ENCODE assay signal across 9 cellular contexts in the genomic region with DNA sequence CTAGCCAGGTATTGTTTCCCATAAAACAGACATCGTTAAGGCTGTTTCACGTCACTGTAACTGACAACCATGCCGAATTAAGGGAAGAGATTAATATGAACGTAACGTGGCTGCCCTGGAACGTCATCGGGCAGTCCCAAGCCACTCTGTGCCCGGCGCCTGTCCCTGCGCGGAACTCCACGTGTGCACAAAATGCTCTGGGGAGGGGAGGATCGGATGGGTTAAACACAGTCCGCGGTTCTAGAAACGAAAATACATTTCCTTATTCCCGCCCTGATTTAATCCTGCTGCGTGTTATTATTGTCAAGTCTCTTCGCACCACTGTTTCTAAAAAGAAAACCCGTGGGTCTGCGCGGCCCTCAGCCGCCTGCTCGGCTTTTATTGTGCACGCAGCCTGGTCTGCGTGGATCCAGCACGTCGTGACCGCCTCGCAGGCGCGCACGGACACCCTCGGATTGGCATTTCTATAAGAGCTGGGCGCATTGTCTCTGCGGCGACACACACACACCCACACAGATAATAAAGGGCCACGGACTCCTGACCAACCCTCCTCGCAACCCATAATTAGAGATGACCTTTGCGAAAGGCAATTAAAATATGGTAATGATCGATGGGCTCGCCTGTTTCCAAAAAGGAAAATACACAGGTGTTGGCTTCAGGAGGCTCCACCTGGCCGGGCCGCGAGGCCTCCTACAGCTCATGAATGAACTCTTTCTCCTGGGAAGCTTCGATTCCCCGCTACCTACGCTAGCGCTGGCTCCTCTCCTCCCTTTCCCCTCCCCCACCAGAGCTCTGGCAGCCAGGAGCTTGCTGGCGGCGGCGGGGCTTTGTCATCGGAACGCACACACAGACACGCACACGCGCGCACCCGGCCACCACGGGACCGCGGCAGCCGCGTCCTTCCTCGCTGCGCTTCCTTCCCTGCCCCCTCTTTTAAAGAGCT.
A peak's percentile ranks its signal among the peaks of the same experiment; 100 is the strongest.
DNase-seq lines count a peak whose midpoint lies in the region; ATAC-seq and TF ChIP-seq lines count a peak whose summit lies in the region.
"Had no signal": no experiment of that assay in that cellular context is flagged by ENCODE, and none has a peak within 500 bp of the region (broad histone marks: within the 10 kb centered on the region; RNA-seq: fewer than 3 reads in every experiment).

No MANE protein-coding gene starts in this region.

- peak overlapping the region; percentile 45 for H3K4me3 ChIP-seq in effector memory CD4-positive, alpha-beta T cell (ENCODE audit: insufficient read depth, low read depth, low read length, poor library complexity, severe bottlenecking)

- no peaks in the 10 kb centered on the region for H3K27me3 ChIP-seq in effector memory CD4-positive, alpha-beta T cell (replicated peaks; ENCODE audit: control insufficient read depth, insufficient read depth, low read length, poor library complexity, severe bottlenecking)

- H3K4me1 ChIP-seq in effector memory CD4-positive, alpha-beta T cell (ENCODE audit: control insufficient read depth, insufficient read depth, low read length, poor library complexity, severe bottlenecking): peaks cover 20% of the 10 kb centered on the region

- peak; percentile 70 for DNase-seq in COLO668 (lab: John Stamatoyannopoulos, UW; ENCODE audit: unreplicated experiment)
- peak; percentile 56 for DNase-seq in NCI-H2227 treated with DMSO at 0.1 percent for 48 hours (lab: John Stamatoyannopoulos, UW)
- DNase-seq in effector memory CD4-positive, alpha-beta T cell: no peak
- DNase-seq in natural killer cell: no peak
- DNase-seq in HK-2 (ENCODE audit: unreplicated experiment): no peak
- DNase-seq in GDM1 (lab: John Stamatoyannopoulos, UW): no peak

- H3K36me3 Mint-ChIP-seq in natural killer cell: peaks cover 5% of the 10 kb centered on the region

- no peak for TF ChIP-seq CTCF in natural killer cell (IDR thresholded peaks at IDR 0.05)

- H3K27me3 Mint-ChIP-seq in natural killer cell (ENCODE audit: low read depth in 2 of 2): peaks cover 22 to 35% of the 10 kb centered on the region in 2 donors

- no peaks in the 10 kb centered on the region for H3K9me3 Mint-ChIP-seq in natural killer cell

- peak overlapping the region; percentile 43 to 82 for H3K27ac Mint-ChIP-seq in natural killer cell

- H3K4me1 Mint-ChIP-seq in natural killer cell: peaks cover 19 to 31% of the 10 kb centered on the region in 2 donors

- no peak overlapping the region for H3K27ac ChIP-seq in effector memory CD4-positive, alpha-beta T cell (ENCODE audit: insufficient read depth, low read length, poor library complexity, severe bottlenecking)
- H3K27ac ChIP-seq: epithelial cell of prostate had no signal

- H3K36me3 ChIP-seq in effector memory CD4-positive, alpha-beta T cell (ENCODE audit: control insufficient read depth, insufficient read depth, low read length): no peaks in the 10 kb centered on the region

- intact Hi-C loops in natural killer cell (cut with micrococcal nuclease): loop anchor here (2.0 kb wide), 2 partner anchors 63 to 71 kb away; partner anchors contain the start of gene BCOR

- H3K9me3 ChIP-seq in effector memory CD4-positive, alpha-beta T cell (ENCODE audit: control insufficient read depth, low read length): no peaks in the 10 kb centered on the region

- peak in 1 of 3 donors; percentile 10 for ATAC-seq in natural killer cell
- ATAC-seq in GM21786 (IDR thresholded peaks at IDR 0.05; ENCODE audit: unreplicated experiment): no peak
- ATAC-seq in HG03469 (IDR thresholded peaks at IDR 0.05; ENCODE audit: unreplicated experiment): no peak

- peak overlapping the region; percentile 84 for H3K4me3 Mint-ChIP-seq in natural killer cell

Comparison
In these comparisons a context has a peak if more than half of its experiments do, and no peak if none do; other contexts are left out.
1. DNase-seq: peak in COLO668 (single experiment) and NCI-H2227 treated with DMSO at 0.1 percent for 48 hours (single experiment); none in effector memory CD4-positive, alpha-beta T cell (0 of 3), natural killer cell (single experiment), HK-2 (single experiment) and GDM1 (single experiment).